Comparison of ENCODE assay signal across 8 cellular contexts in genomic region chr2:216635171-216635570, GRCh38. TPM values are rescaled to one million over a fixed set of nuclear protein-coding genes. Genes with fewer than 3 reads are reported as not detected.
DNase-seq lines count a peak whose midpoint lies in the region; ATAC-seq and TF ChIP-seq lines count a peak whose summit lies in the region.
"Had no signal": no experiment of that assay in that cellular context is flagged by ENCODE, and none has a peak within 500 bp of the region (broad histone marks: within the 10 kb centered on the region; RNA-seq: fewer than 3 reads in every experiment).

No MANE protein-coding gene starts in this region.

- 25% methylated on average over 7 of the region's 7 CpGs for WGBS in right cardiac atrium

- peak; percentile 14 for ATAC-seq in SK-N-SH treated with all-trans-retinoic acid at 6 μM for 48 hours
- no peak for ATAC-seq in right cardiac atrium
- no peak for ATAC-seq in GM18873 (IDR thresholded peaks at IDR 0.05; ENCODE audit: low FRiP score, unreplicated experiment)

- intact Hi-C loops in right cardiac atrium (cut with DNase I): no loop called here

- in situ Hi-C loops in HAP-1 (cut with MboI; ENCODE audit: low sequenced_read_pairs): no loop called here

- peak; percentile 24 to 33 for DNase-seq in HAP-1 (ENCODE audit: low spot score in 2 of 2)
- DNase-seq in right cardiac atrium: no peak
- DNase-seq in NCI-H2171 (lab: John Stamatoyannopoulos, UW): no peak
- DNase-seq in DMS53 (lab: John Stamatoyannopoulos, UW): no peak
- DNase-seq: SHP77 had no signal

- H3K9me3 ChIP-seq in HAP-1 (no peaks in the 10 kb centered on the region), right cardiac atrium (ENCODE audit: control insufficient read depth, low read length) (no peaks in the 10 kb centered on the region), skeletal muscle satellite cell (replicated peaks; ENCODE audit: low read length) (no peaks in the 10 kb centered on the region)

- H3K27me3 ChIP-seq in HAP-1 (ENCODE audit: low read depth) (no peaks in the 10 kb centered on the region), right cardiac atrium (ENCODE audit: control insufficient read depth, insufficient read depth) (no peaks in the 10 kb centered on the region), skeletal muscle satellite cell (ENCODE audit: control insufficient read depth, insufficient read depth, low read length) (peaks cover 25% of the 10 kb centered on the region)

- H3K4me3 ChIP-seq in HAP-1: peak overlapping the region; percentile 86
- H3K4me3 ChIP-seq in right cardiac atrium (ENCODE audit: low read length): peak overlapping the region; percentile 76
- peak overlapping the region; percentile 81 for H3K4me3 ChIP-seq in skeletal muscle satellite cell (ENCODE audit: low read length)

- H3K36me3 ChIP-seq in HAP-1 (replicated peaks) (peaks cover 20% of the 10 kb centered on the region), skeletal muscle satellite cell (ENCODE audit: insufficient read depth, low read length) (peaks cover 4% of the 10 kb centered on the region)

- peak overlapping the region; percentile 79 for H3K9ac ChIP-seq in skeletal muscle satellite cell (ENCODE audit: low read depth, low read length)

- peak overlapping the region; percentile 89 for H3K4me2 ChIP-seq in skeletal muscle satellite cell (ENCODE audit: low read length)

- H3K4me1 ChIP-seq in HAP-1: peaks cover 20% of the 10 kb centered on the region
- H3K4me1 ChIP-seq in right cardiac atrium (ENCODE audit: control insufficient read depth, insufficient read depth, low read length): peaks cover 6% of the 10 kb centered on the region
- H3K4me1 ChIP-seq in skeletal muscle satellite cell (ENCODE audit: control insufficient read depth, insufficient read depth, low read length): peaks cover 34% of the 10 kb centered on the region

- no peak overlapping the region for H3K27ac ChIP-seq in right cardiac atrium (ENCODE audit: low read length)

TF ChIP-seq in SK-N-SH treated with all-trans-retinoic acid at 6 μM for 48 hours, 23 proteins besides CTCF, POLR2A, EP300 and RAD21:
- TF ChIP-seq POU6F1 (CRISPR knock-in tag; IDR thresholded peaks at IDR 0.05; ENCODE audit: borderline replicate concordance, low read depth) (no peak), ZFP30 (CRISPR knock-in tag; IDR thresholded peaks at IDR 0.05) (no peak), ARNTL (CRISPR knock-in tag; IDR thresholded peaks at IDR 0.05; ENCODE audit: borderline replicate concordance, low read depth) (no peak), ESRRG (CRISPR knock-in tag; IDR thresholded peaks at IDR 0.05) (no peak), CSDC2 (CRISPR knock-in tag; IDR thresholded peaks at IDR 0.05) (no peak), CREB5 (CRISPR knock-in tag; IDR thresholded peaks at IDR 0.05; ENCODE audit: low read depth) (no peak), TOX (CRISPR knock-in tag; IDR thresholded peaks at IDR 0.05; ENCODE audit: borderline replicate concordance) (no peak), CSRNP3 (CRISPR knock-in tag; IDR thresholded peaks at IDR 0.05) (no peak), ISL1 (CRISPR knock-in tag; IDR thresholded peaks at IDR 0.05) (no peak), SNAI2 (CRISPR knock-in tag; IDR thresholded peaks at IDR 0.05) (no peak), RARB (CRISPR knock-in tag; IDR thresholded peaks at IDR 0.05) (no peak), TSHZ2 (CRISPR knock-in tag; IDR thresholded peaks at IDR 0.05) (no peak), TCF4 (CRISPR knock-in tag; IDR thresholded peaks at IDR 0.05; ENCODE audit: borderline replicate concordance) (no peak), ZNF8 (CRISPR knock-in tag; IDR thresholded peaks at IDR 0.05) (no peak), OSR1 (CRISPR knock-in tag; IDR thresholded peaks at IDR 0.05) (no peak), PPARA (CRISPR knock-in tag; IDR thresholded peaks at IDR 0.05; ENCODE audit: borderline replicate concordance) (no peak), GLIS3 (CRISPR knock-in tag; IDR thresholded peaks at IDR 0.05) (no peak), ZNF70 (CRISPR knock-in tag; IDR thresholded peaks at IDR 0.05) (no peak), ZC3H10 (CRISPR knock-in tag; IDR thresholded peaks at IDR 0.05) (no peak)

RNA-seq across cellular contexts. Expression of gene IGFBP2, which starts 2.0 kb away (rescaled TPM):
- 100 to 1,000 TPM in 2 of 4 donors, 10 to 100 TPM in 2; 62.6 to 168 (median 92.4) TPM for total RNA-seq in right cardiac atrium
- 115 TPM for polyA plus RNA-seq in right cardiac atrium
- total RNA-seq in skeletal muscle satellite cell (2012; rRNA removed): 5.8 and 45.4 TPM in 2 replicates

Comparison
In these comparisons a context has a peak if more than half of its experiments do, and no peak if none do; other contexts are left out.
1. DNase-seq: peak in HAP-1 (2 of 2); none in right cardiac atrium (0 of 3), NCI-H2171 (single experiment) and DMS53 (single experiment).
2. Peak in every context shown above with its lines, with median percentiles within 50 percentile points of each other: H3K4me3 ChIP-seq.